ENCODE assay signal across 1 cellular context in the genomic region with DNA sequence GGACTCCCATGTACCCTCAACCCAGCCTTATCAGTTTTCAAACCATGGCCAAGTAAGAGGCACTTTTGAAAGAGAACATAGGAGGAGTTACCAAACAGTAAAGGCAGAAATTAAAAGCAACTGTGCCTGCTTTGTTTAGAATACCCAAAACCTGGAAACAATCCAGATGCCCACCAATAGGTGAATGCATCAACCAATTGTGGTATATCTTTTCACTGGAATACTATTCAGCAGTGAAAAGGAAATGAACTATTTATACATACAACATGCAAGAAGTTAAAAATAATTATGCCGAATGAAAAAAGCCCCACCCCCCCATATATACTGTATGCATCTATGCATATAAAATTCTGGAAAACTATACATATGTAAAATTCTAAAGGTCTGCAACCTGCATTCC.
TF ChIP-seq lines count a peak whose summit lies in the region.

No MANE protein-coding gene starts in this region.

TF ChIP-seq in H1, 55 proteins besides CTCF, POLR2A, EP300 and RAD21:
- no peak for TF ChIP-seq JUN (IDR thresholded peaks at IDR 0.05; ENCODE audit: low read depth, low read length)
- TF ChIP-seq POLR2AphosphoS5 (IDR thresholded peaks at IDR 0.05; ENCODE audit: low read depth, low read length), result no peak
- peak; percentile 89 for TF ChIP-seq KDM1A (IDR thresholded peaks at IDR 0.05; ENCODE audit: borderline replicate concordance, low read length)
- 0 out of 4 replicates have a peak, but pooled peaks of 1 of the 2 experiments have one; percentile 52 for TF ChIP-seq HDAC2 (IDR thresholded peaks at IDR 0.05; ENCODE audit: borderline replicate concordance in 1 of 2, low read depth in 2 of 2, low read length in 2 of 2)
- TF ChIP-seq POU5F1 (IDR thresholded peaks at IDR 0.05; ENCODE audit: low read depth, low read length), result no peak
- no peak for TF ChIP-seq EZH2 (IDR thresholded peaks at IDR 0.05; ENCODE audit: low read depth, low read length, severe bottlenecking)
- no peak for TF ChIP-seq NRF1 (IDR thresholded peaks at IDR 0.05; ENCODE audit: low read depth, low read length)
- no peak for TF ChIP-seq TEAD4 (IDR thresholded peaks at IDR 0.05; ENCODE audit: low read depth, low read length)
- no peak for TF ChIP-seq EGR1 (IDR thresholded peaks at IDR 0.05; ENCODE audit: borderline replicate concordance, low read depth, low read length)
